In genomic region chr13:100356889-100357288, GRCh38 we compare ENCODE assay signal across 22 cellular contexts.
DNase-seq lines count a peak whose midpoint lies in the region; ATAC-seq and TF ChIP-seq lines count a peak whose summit lies in the region.
"Had no signal": no experiment of that assay in that cellular context is flagged by ENCODE, and none has a peak within 500 bp of the region (broad histone marks: within the 10 kb centered on the region; RNA-seq: fewer than 3 reads in every experiment).

No MANE protein-coding gene starts in this region.

- H2AFZ ChIP-seq in ACC112 (ENCODE audit: low read length, unreplicated experiment) = no peak overlapping the region

- no peak for TF ChIP-seq POLR2A in GM18505 (IDR thresholded peaks at IDR 0.05; ENCODE audit: borderline replicate concordance, extremely low read depth, insufficient read depth, insufficient read length)

- H3K27ac ChIP-seq in ACC112 (ENCODE audit: low read depth, low read length) = peak overlapping the region; percentile 49; the same call in 1 of the 2 replicates
- H3K27ac ChIP-seq: BLaER1 treated with 17β-estradiol and CSF1 and Interleukin-3, amounts not matched to agents 10 nM and 100 nM had no signal

- H3K27me3 ChIP-seq in ACC112 (ENCODE audit: insufficient read depth, low read length) = no peaks in the 10 kb centered on the region
- H3K27me3 ChIP-seq: BLaER1 treated with 17β-estradiol and CSF1 and Interleukin-3, amounts not matched to agents 10 nM and 100 nM had no signal

- TF ChIP-seq CTCF in HFFc6 (IDR thresholded peaks at IDR 0.05) = no peak
- no peak for TF ChIP-seq CTCF in nephron progenitor cell (IDR thresholded peaks at IDR 0.05)

- peaks cover 5% of the 10 kb centered on the region; the same call in 1 of the 2 replicates for H3K4me1 Mint-ChIP-seq in HFFc6 (ENCODE audit: low read depth)
- peaks cover 17% of the 10 kb centered on the region for H3K4me1 Mint-ChIP-seq in nephron progenitor cell

- H3K4me3 Mint-ChIP-seq in HFFc6 = peak overlapping the region; percentile 45; the same call in 1 of the 2 replicates
- no peak overlapping the region for H3K4me3 Mint-ChIP-seq in nephron progenitor cell
- H3K4me3 Mint-ChIP-seq: dendritic cell treated with granulocyte-macrophage colony-stimulating factor and Interleukin-4, amounts not matched to agents 40 ng/mL and 50 ng/mL, for 4 days; WTC11 had no signal

- H3K36me3 Mint-ChIP-seq in HFFc6 (ENCODE audit: low read depth) (peaks cover 4% of the 10 kb centered on the region; the same call in 1 of the 2 replicates), nephron progenitor cell (ENCODE audit: low read depth) (peaks cover 52% of the 10 kb centered on the region)

- peaks cover 17% of the 10 kb centered on the region for H3K4me1 ChIP-seq in ACC112 (ENCODE audit: control insufficient read depth, insufficient read depth, low read length, unreplicated experiment)
- H3K4me1 ChIP-seq: BLaER1 treated with 17β-estradiol and CSF1 and Interleukin-3, amounts not matched to agents 10 nM and 100 nM had no signal

- ATAC-seq in GM18505 (IDR thresholded peaks at IDR 0.05; ENCODE audit: unreplicated experiment) (no peak), GM19455 (IDR thresholded peaks at IDR 0.05; ENCODE audit: unreplicated experiment) (no peak)

- peak overlapping the region; percentile 48 for H3K4me3 ChIP-seq in ACC112 (ENCODE audit: low read depth, low read length)
- H3K4me3 ChIP-seq: BLaER1 treated with 17β-estradiol and CSF1 and Interleukin-3, amounts not matched to agents 10 nM and 100 nM had no signal

- H3K27ac Mint-ChIP-seq in HFFc6 (no peak overlapping the region), nephron progenitor cell (no peak overlapping the region)
- H3K27ac Mint-ChIP-seq: dendritic cell treated with granulocyte-macrophage colony-stimulating factor and Interleukin-4, amounts not matched to agents 40 ng/mL and 50 ng/mL, for 4 days had no signal

- no peaks in the 10 kb centered on the region for H3K36me3 ChIP-seq in ACC112 (ENCODE audit: insufficient read depth, low read length)
- H3K36me3 ChIP-seq: BLaER1 treated with 17β-estradiol and CSF1 and Interleukin-3, amounts not matched to agents 10 nM and 100 nM had no signal

- H3K9me3 Mint-ChIP-seq in HFFc6 (no peaks in the 10 kb centered on the region), nephron progenitor cell (no peaks in the 10 kb centered on the region)

- no peak for DNase-seq in HFFc6
- peak; percentile 41 for DNase-seq in SIG-M5 (lab: John Stamatoyannopoulos, UW)
- peak; percentile 42 for DNase-seq in fibroblast of peridontal ligament (ENCODE audit: extremely low read depth)
- DNase-seq in stimulated activated CD8-positive, alpha-beta memory T cell treated with anti-CD3 and anti-CD28 coated beads, Interleukin-4, amount 100 ng/mL, for 48 hours = no peak
- no peak for DNase-seq in nephron progenitor cell
- DNase-seq: activated CD4-positive, alpha-beta T cell treated with anti-CD3 and anti-CD28 coated beads, Interleukin-2, amount 50 U/mL, for 1 hour; activated naive CD4-positive, alpha-beta T cell treated with anti-CD3 and anti-CD28 coated beads, Interleukin-2, amount 50 U/mL, for 16 hours; anterior cingulate cortex; COR-L47; DMS79 treated with DMSO at 0.1 percent for 48 hours; glutamatergic neuron; NCI-H1436 treated with DMSO at 0.1 percent for 48 hours; NCI-H510A treated with DMSO at 0.1 percent for 48 hours; RPMI8226; SK-N-SH; T-helper 9 cell had no signal

- H3K79me2 ChIP-seq in ACC112 (ENCODE audit: control insufficient read depth, insufficient read depth, low read length, unreplicated experiment) = no peaks in the 10 kb centered on the region

- no peaks in the 10 kb centered on the region; the same call in 1 of the 2 replicates for H3K27me3 Mint-ChIP-seq in HFFc6 (ENCODE audit: insufficient read depth)
- peaks cover 3% of the 10 kb centered on the region for H3K27me3 Mint-ChIP-seq in nephron progenitor cell (ENCODE audit: low read depth, poor library complexity)

Comparison
In these comparisons a context has a peak if more than half of its experiments do, and no peak if none do; other contexts are left out.
1. DNase-seq: peak in SIG-M5 (single experiment) and fibroblast of peridontal ligament (single experiment); none in HFFc6 (single experiment), stimulated activated CD8-positive, alpha-beta memory T cell treated with anti-CD3 and anti-CD28 coated beads, Interleukin-4, amount 100 ng/mL, for 48 hours (single experiment) and nephron progenitor cell (single experiment).